ENCODE assay signal across 12 cellular contexts in genomic region chr1:209646558-209646957, GRCh38. TPM values are rescaled to one million over a fixed set of nuclear protein-coding genes. Genes with fewer than 3 reads are reported as not detected.
DNase-seq lines count a peak whose midpoint lies in the region; ATAC-seq and TF ChIP-seq lines count a peak whose summit lies in the region.
"Had no signal": no experiment of that assay in that cellular context is flagged by ENCODE, and none has a peak within 500 bp of the region (broad histone marks: within the 10 kb centered on the region; RNA-seq: fewer than 3 reads in every experiment).

No MANE protein-coding gene starts in this region.

- H3K9ac ChIP-seq in BLaER1 (no peak overlapping the region), mesenchymal stem cell (ENCODE audit: low read length) (no peak overlapping the region)

- no TSS peak for BruUV-seq in MCF 10A (replicated peaks; lab: Mats Ljungman, UMichigan)

- H3K27ac Mint-ChIP-seq in MCF 10A (ENCODE audit: low read depth, unreplicated experiment) = peak overlapping the region; percentile 68
- H3K27ac Mint-ChIP-seq: activated naive CD8-positive, alpha-beta T cell had no signal

- H3K9me3 Mint-ChIP-seq in MCF 10A (ENCODE audit: unreplicated experiment) = no peaks in the 10 kb centered on the region

- peak overlapping the region; percentile 45; the same call in 1 of the 2 replicates for H3K27ac ChIP-seq in BLaER1
- no peak overlapping the region for H3K27ac ChIP-seq in mesenchymal stem cell (ENCODE audit: low read length, poor library complexity, severe bottlenecking)
- H3K27ac ChIP-seq: vagina had no signal

- no peak for ATAC-seq in GM19328 (IDR thresholded peaks at IDR 0.05; ENCODE audit: unreplicated experiment)
- no peak for ATAC-seq in GM21515 (IDR thresholded peaks at IDR 0.05; ENCODE audit: unreplicated experiment)

- no peak overlapping the region for H3K23ac ChIP-seq in mesenchymal stem cell (ENCODE audit: low read length in 2 of 2)

- intact Hi-C loops in MCF 10A (cut with micrococcal nuclease) = loop anchor here (1.0 kb wide), 1 partner anchor 46 kb away; no protein-coding TSS in a partner anchor

- peak overlapping the region; percentile 22 for H4K91ac ChIP-seq in mesenchymal stem cell (ENCODE audit: low read length)

- H3K14ac ChIP-seq in mesenchymal stem cell (ENCODE audit: low read length in 2 of 2) = peak overlapping the region in 1 of 2 experiments; percentile 6

- 77% methylated on average over 5 of the region's 5 CpGs for WGBS in mesenchymal stem cell

- H3K79me1 ChIP-seq in mesenchymal stem cell (replicated peaks; ENCODE audit: low read length, poor library complexity, severe bottlenecking) = peaks cover 4% of the 10 kb centered on the region

- H3K36me3 ChIP-seq in BLaER1 (no peaks in the 10 kb centered on the region), mesenchymal stem cell (ENCODE audit: control insufficient read depth in 1 of 2, insufficient read depth in 2 of 2, low read depth in 1 of 2, low read length in 2 of 2) (no peaks in the 10 kb centered on the region)
- H3K36me3 ChIP-seq: vagina had no signal

- peak overlapping the region; percentile 83 for H3K4me3 Mint-ChIP-seq in MCF 10A (ENCODE audit: unreplicated experiment)
- H3K4me3 Mint-ChIP-seq: activated naive CD8-positive, alpha-beta T cell had no signal

- H3K4me1 ChIP-seq in BLaER1 = peaks cover 65% of the 10 kb centered on the region
- peaks cover 41% of the 10 kb centered on the region for H3K4me1 ChIP-seq in mesenchymal stem cell (ENCODE audit: control insufficient read depth, insufficient read depth, low read depth, low read length)

- H3K4me2 ChIP-seq in BLaER1 = peak overlapping the region; percentile 76
- H3K4me2 ChIP-seq in mesenchymal stem cell (ENCODE audit: low read length, poor library complexity, severe bottlenecking) = no peak overlapping the region

- H2BK120ac ChIP-seq in mesenchymal stem cell (ENCODE audit: low read depth, low read length) = no peak overlapping the region

- CTCF ChIA-PET in MCF 10A (lab: Yijun Ruan, JAX) = interaction anchor here (0.6 to 21.0 kb wide), 25 partner anchors 7 to 104 kb away, joined by 3 to 564 read pairs (median 4); partner anchors contain the start of gene LAMB3

- H3K9me3 ChIP-seq in BLaER1 (no peaks in the 10 kb centered on the region), mesenchymal stem cell (ENCODE audit: control insufficient read depth, low read length) (no peaks in the 10 kb centered on the region)
- H3K9me3 ChIP-seq: vagina had no signal

- H4K20me1 ChIP-seq in BLaER1 = no peaks in the 10 kb centered on the region

- peak overlapping the region; percentile 77 to 85 for H3K18ac ChIP-seq in mesenchymal stem cell (ENCODE audit: low read depth in 1 of 2, low read length in 2 of 2)

- no peak overlapping the region for H2AFZ ChIP-seq in mesenchymal stem cell (ENCODE audit: low read depth, low read length)

- H3K27me3 ChIP-seq in BLaER1 = no peaks in the 10 kb centered on the region
- H3K27me3 ChIP-seq in mesenchymal stem cell (ENCODE audit: control insufficient read depth in 1 of 2, insufficient read depth in 1 of 2, low read length in 2 of 2) = no peaks in the 10 kb centered on the region
- H3K27me3 ChIP-seq: vagina had no signal

- H3K4me1 Mint-ChIP-seq in MCF 10A (ENCODE audit: insufficient read depth, unreplicated experiment) = peaks cover 70% of the 10 kb centered on the region

- TF ChIP-seq CTCF in MCF 10A (IDR thresholded peaks at IDR 0.05; ENCODE audit: unreplicated experiment) = peak; percentile 54

- peak overlapping the region; percentile 41 to 82 for H2BK12ac ChIP-seq in mesenchymal stem cell (ENCODE audit: low read length in 2 of 2)

- DNase-seq in HT1080 (ENCODE audit: low read depth) = peak; percentile 72
- DNase-seq in MCF 10A (ENCODE audit: unreplicated experiment) = peak; percentile 67
- peak; percentile 72 for DNase-seq in mesenchymal stem cell
- no peak for DNase-seq in stimulated activated CD4-positive, alpha-beta T cell treated with anti-CD3 and anti-CD28 coated beads, Interleukin-1b, Interleukin-23, amount 100 ng/mL, for 48 hours
- no peak for DNase-seq in NAMALWA (ENCODE audit: low spot score)
- DNase-seq: activated CD4-positive, alpha-beta T cell treated with anti-CD3 and anti-CD28 coated beads for 4 hours had no signal

- H2BK5ac ChIP-seq in mesenchymal stem cell (ENCODE audit: low read depth, low read length, poor library complexity, severe bottlenecking) = no peak overlapping the region

- H3K27me3 Mint-ChIP-seq in MCF 10A (ENCODE audit: insufficient read depth, unreplicated experiment) = no peaks in the 10 kb centered on the region
- H3K27me3 Mint-ChIP-seq: activated naive CD8-positive, alpha-beta T cell had no signal

- peaks cover 95% of the 10 kb centered on the region for H3K36me3 Mint-ChIP-seq in MCF 10A (ENCODE audit: insufficient read depth, unreplicated experiment)
- H3K36me3 Mint-ChIP-seq: activated naive CD8-positive, alpha-beta T cell had no signal

- no peak overlapping the region for H3K4me3 ChIP-seq in BLaER1
- H3K4me3 ChIP-seq in mesenchymal stem cell (ENCODE audit: insufficient read depth in 1 of 2, low read depth in 1 of 2, low read length in 2 of 2) = peak overlapping the region in 1 of 2 experiments; percentile 26
- H3K4me3 ChIP-seq: vagina had no signal

- peak overlapping the region; percentile 6 for H2BK15ac ChIP-seq in mesenchymal stem cell (ENCODE audit: low read depth, poor library complexity, severe bottlenecking)

- no peak overlapping the region for H2AK5ac ChIP-seq in mesenchymal stem cell (ENCODE audit: low read length, severe bottlenecking)

- peak overlapping the region; percentile 27 for H4K8ac ChIP-seq in mesenchymal stem cell (ENCODE audit: low read length)

- POLR2A ChIA-PET in MCF 10A (lab: Yijun Ruan, JAX) = interaction anchor here (0.8 to 18.4 kb wide), 11 partner anchors 9 to 123 kb away, joined by 3 to 458 read pairs (median 4); no protein-coding TSS in a partner anchor

- peak overlapping the region; percentile 71 to 73 for H3K4ac ChIP-seq in mesenchymal stem cell (ENCODE audit: low read depth in 1 of 2, low read length in 2 of 2)

RNA-seq across cellular contexts. Expression of gene LAMB3, which starts 5.7 kb away (rescaled TPM):
- 387 and 423 TPM in 2 replicates for total RNA-seq in HT1080 (2014; rRNA removed; shearing (Covaris generic))
- polyA plus RNA-seq in HT1080 (2015; cell fraction: cytosol; rRNA removed) = 327 and 332 TPM in 2 replicates
- polyA plus RNA-seq in HT1080 (2015; cell fraction: nucleus; rRNA removed) = 1,463 and 1,478 TPM in 2 replicates
- total RNA-seq in MCF 10A (2022) = 999 and 1,572 TPM in 2 replicates
- 8.7 TPM for polyA plus RNA-seq in mesenchymal stem cell (2013, experiment 1 of 2)
- 8.5 TPM for polyA plus RNA-seq in mesenchymal stem cell (2013, experiment 2 of 2)

RNA-seq across cellular contexts. Expression of gene G0S2, which starts 28.7 kb away (rescaled TPM):
- not detected in 2 replicates for total RNA-seq in HT1080 (2014; rRNA removed; shearing (Covaris generic))
- polyA plus RNA-seq in HT1080 (2015; cell fraction: cytosol; rRNA removed) = not detected in 2 replicates
- not detected in 2 replicates for polyA plus RNA-seq in HT1080 (2015; cell fraction: nucleus; rRNA removed)
- not detected in 2 replicates for total RNA-seq in MCF 10A (2022)
- 81.8 TPM for polyA plus RNA-seq in mesenchymal stem cell (2013, experiment 1 of 2)
- polyA plus RNA-seq in mesenchymal stem cell (2013, experiment 2 of 2) = 81.6 TPM

RNA-seq across cellular contexts. Expression of gene HSD11B1, which starts 58.1 kb away (rescaled TPM):
- total RNA-seq in HT1080 (2014; rRNA removed; shearing (Covaris generic)) = 45.4 and 45.9 TPM in 2 replicates
- 73.4 and 90.8 TPM in 2 replicates for polyA plus RNA-seq in HT1080 (2015; cell fraction: cytosol; rRNA removed)
- polyA plus RNA-seq in HT1080 (2015; cell fraction: nucleus; rRNA removed) = 85.8 and 97.4 TPM in 2 replicates
- 0.21 and 0.39 TPM in 2 replicates for total RNA-seq in MCF 10A (2022)
- 7.2 TPM for polyA plus RNA-seq in mesenchymal stem cell (2013, experiment 1 of 2)
- polyA plus RNA-seq in mesenchymal stem cell (2013, experiment 2 of 2) = 6.9 TPM
- polyA plus RNA-seq: neural cell had no signal

Comparison
In these comparisons a context has a peak if more than half of its experiments do, and no peak if none do; other contexts are left out.
1. DNase-seq: peak in HT1080 (single experiment), MCF 10A (single experiment) and mesenchymal stem cell (single experiment); none in stimulated activated CD4-positive, alpha-beta T cell treated with anti-CD3 and anti-CD28 coated beads, Interleukin-1b, Interleukin-23, amount 100 ng/mL, for 48 hours (single experiment) and NAMALWA (single experiment).
2. RNA of gene HSD11B1, which starts 58.1 kb away (total RNA-seq): 45.4 to 45.9 TPM in HT1080; 0.21 to 0.39 TPM in MCF 10A; every median in the first group is over 10 times any median in the second.